ENCODE assay signal across 8 cellular contexts in genomic region chr12:111313833-111314259, GRCh38. TPM values are rescaled to one million over a fixed set of nuclear protein-coding genes. Genes with fewer than 3 reads are reported as not detected.
DNase-seq lines count a peak whose midpoint lies in the region; ATAC-seq and TF ChIP-seq lines count a peak whose summit lies in the region.

No MANE protein-coding gene starts in this region.

- peak; percentile 61 to 79 (median 77) for ATAC-seq in heart right ventricle
- no peak for ATAC-seq in HG03378 (IDR thresholded peaks at IDR 0.05; ENCODE audit: unreplicated experiment)

- TF ChIP-seq CTCF in heart right ventricle (IDR thresholded peaks at IDR 0.05), result peak; percentile 82 to 97 (median 92)

- H3K4me1 ChIP-seq in adipocyte (ENCODE audit: control insufficient read depth, insufficient read depth, low read length) (no peaks in the 10 kb centered on the region), heart right ventricle (peaks cover 0 to 9% (median 0%) of the 10 kb centered on the region in 9 donors)

- no peaks in the 10 kb centered on the region for H3K36me3 ChIP-seq in adipocyte (ENCODE audit: control insufficient read depth, insufficient read depth, low read length, severe bottlenecking)
- H3K36me3 ChIP-seq in heart right ventricle, result no peaks in the 10 kb centered on the region

- H3K27me3 ChIP-seq in adipocyte (replicated peaks; ENCODE audit: control insufficient read depth, insufficient read depth, low read length), result peaks cover 18% of the 10 kb centered on the region
- peaks cover 0 to 14% (median 3%) of the 10 kb centered on the region in 7 donors for H3K27me3 ChIP-seq in heart right ventricle

- no peak overlapping the region for H3K9ac ChIP-seq in adipocyte (ENCODE audit: low read length)

- DNase-seq in ELF-1 (ENCODE audit: low read depth, low spot score), result peak; percentile 94
- peak; percentile 54 for DNase-seq in MV-4-11 (lab: John Stamatoyannopoulos, UW)
- DNase-seq in SW480 (ENCODE audit: low spot score), result peak; percentile 57
- peak; percentile 88 for DNase-seq in adipocyte (ENCODE audit: low read depth)
- DNase-seq in heart right ventricle, result peak; percentile 65 to 73
- DNase-seq in putamen (ENCODE audit: low spot score), result peak; percentile 48
- no peak for DNase-seq in mesenteric fat pad (ENCODE audit: low spot score)

- H3K9me3 ChIP-seq in adipocyte (ENCODE audit: control insufficient read depth, low read length) (no peaks in the 10 kb centered on the region), heart right ventricle (no peaks in the 10 kb centered on the region)

- 1 to 3% methylated on average over 8 of the region's 8 CpGs for WGBS in heart right ventricle, 2 donors

- H3K27ac ChIP-seq in heart right ventricle, result peak overlapping the region in 1 of 10 donors; percentile 52

- H3K4me3 ChIP-seq in adipocyte (ENCODE audit: low read length) (no peak overlapping the region), heart right ventricle (peak overlapping the region in 1 of 10 donors; percentile 40)

- intact Hi-C loops in heart right ventricle (cut with DNase I), result loop anchor here in 9 of 10 donors (2.0 to 10.0 kb wide), 7 partner anchors 289 to 422 kb away; no protein-coding TSS in a partner anchor

RNA-seq across cellular contexts. Expression of gene PHETA1, which starts 55.0 kb away (rescaled TPM):
- total RNA-seq in heart right ventricle (10 to 100 TPM; 11.9 to 41.6 (median 18.6) TPM), mesenteric fat pad (19.5 TPM)
- polyA plus RNA-seq in heart right ventricle, result 10 to 100 TPM; 16.9 to 24.1 TPM
